Comparison of ENCODE assay signal across 8 cellular contexts in genomic region chr1:152111515-152111968, GRCh38. TPM values are rescaled to one million over a fixed set of nuclear protein-coding genes. Genes with fewer than 3 reads are reported as not detected.
DNase-seq lines count a peak whose midpoint lies in the region; ATAC-seq, FAIRE-seq and TF ChIP-seq lines count a peak whose summit lies in the region.

No MANE protein-coding gene starts in this region.

- DNase-seq in NCI-H146 (lab: John Stamatoyannopoulos, UW) (peak; percentile 47), NCI-H146 treated with DMSO at 0.1 percent for 48 hours (lab: John Stamatoyannopoulos, UW; ENCODE audit: unreplicated experiment) (no peak), NCI-H2196 treated with DMSO at 0.1 percent for 48 hours (lab: John Stamatoyannopoulos, UW; ENCODE audit: unreplicated experiment) (peak; percentile 14), GM12878 (ENCODE audit: low read depth, low spot score) (no peak), lower lobe of right lung (no peak), urothelium cell line (ENCODE audit: low spot score) (peak; percentile 68), GM10248 (ENCODE audit: extremely low spot score) (no peak), germinal center (ENCODE audit: low spot score) (no peak)

- POLR2A ChIA-PET in GM12878 (lab: Charles Lee): no interaction called here
- POLR2A ChIA-PET in GM10248 (lab: Yijun Ruan, JAX): no interaction called here

- no peak for FAIRE-seq in GM12878 (lab: Jason Lieb, UNC)
- FAIRE-seq in urothelium cell line (lab: Jason Lieb, UNC): peak; percentile 70

- WGBS in GM12878 (ENCODE audit: insufficient coverage, insufficient replicate concordance, low lambda C conversion rate, missing lambda C conversion rate): 7% methylated on average over 37 of the region's 44 CpGs

- H3K36me3 ChIP-seq in GM12878 (ENCODE audit: control insufficient read depth in 2 of 2, insufficient read depth in 2 of 2, low read length in 1 of 2) (no peaks in the 10 kb centered on the region), lower lobe of right lung (no peaks in the 10 kb centered on the region)

- H3K9me3 ChIP-seq in GM12878 (replicated peaks; ENCODE audit: control insufficient read depth, insufficient read depth, low read length) (no peaks in the 10 kb centered on the region; the same call in 2 of the 3 replicates), lower lobe of right lung (peaks cover 7% of the 10 kb centered on the region)

- BruUV-seq in GM12878 (replicated peaks; lab: Mats Ljungman, UMichigan): no TSS peak

- H3K27me3 ChIP-seq in GM12878 (replicated peaks in 1 of 2; ENCODE audit: control insufficient read depth in 2 of 2, insufficient read depth in 2 of 2, low read length in 1 of 2) (peaks cover 19 to 43% of the 10 kb centered on the region in 2 experiments), lower lobe of right lung (ENCODE audit: low read depth) (peaks cover 96% of the 10 kb centered on the region)

- TF ChIP-seq CTCF in GM12878 (IDR thresholded peaks at IDR 0.05 in 2 of 3, conservative IDR thresholded peaks at IDR 0.05 in 1 of 3; ENCODE audit: control insufficient read depth in 2 of 3, extremely low read depth in 1 of 3, insufficient read depth in 1 of 3, low read depth in 3 of 3, low read length in 3 of 3) (no peak), lower lobe of right lung (IDR thresholded peaks at IDR 0.05) (no peak), GM10248 (IDR thresholded peaks at IDR 0.05; ENCODE audit: control extremely low read depth, extremely low read depth, low read depth, missing control alignments) (no peak)

- H3K4me1 ChIP-seq in GM12878 (ENCODE audit: control insufficient read depth, insufficient read depth, low read length): peaks cover 5% of the 10 kb centered on the region
- H3K4me1 ChIP-seq in lower lobe of right lung: peaks cover 50% of the 10 kb centered on the region

- RAD21 ChIA-PET in GM12878 (lab: Charles Lee; ENCODE audit: unreplicated experiment): no interaction called here

- ATAC-seq in GM12878 (no peak), lower lobe of right lung (peak in 1 of 2 donors; percentile 11)

- SMC1A ChIA-PET in GM12878 (lab: Charles Lee; ENCODE audit: uncharacterized antibody, unreplicated experiment): no interaction called here

- in situ Hi-C loops in GM12878 (cut with MboI): no loop called here

- H3K4me2 ChIP-seq in GM12878 (ENCODE audit: control insufficient read depth, insufficient read depth): peak overlapping the region; percentile 66

- H3K4me3 ChIP-seq in GM12878 (peak overlapping the region; percentile 44; the same call in 1 of the 2 replicates), lower lobe of right lung (peak overlapping the region; percentile 61)

- H2AFZ ChIP-seq in GM12878 (ENCODE audit: control insufficient read depth, low read depth, low read length): peak overlapping the region; percentile 48

- H3K27ac ChIP-seq in GM12878 (ENCODE audit: control insufficient read depth, insufficient read depth): no peak overlapping the region
- H3K27ac ChIP-seq in lower lobe of right lung: no peak overlapping the region

- no peak for TF ChIP-seq EP300 in GM12878 (IDR thresholded peaks at IDR 0.05; ENCODE audit: borderline replicate concordance in 1 of 2, control insufficient read depth in 1 of 2, low read depth in 2 of 2, low read length in 2 of 2)

- TF ChIP-seq POLR2A in GM12878 (IDR thresholded peaks at IDR 0.05; ENCODE audit: low read depth, low read length): no peak

- H3K79me2 ChIP-seq in GM12878 (ENCODE audit: control insufficient read depth, insufficient read depth, low read length): no peaks in the 10 kb centered on the region

- intact Hi-C loops in GM12878 (cut with micrococcal nuclease; ENCODE audit: unreplicated experiment) (no loop called here), lower lobe of right lung (cut with DNase I) (no loop called here)

- H4K20me1 ChIP-seq in GM12878 (ENCODE audit: control insufficient read depth, insufficient read depth): no peaks in the 10 kb centered on the region; the same call in 1 of the 2 replicates

- H3K9ac ChIP-seq in GM12878 (ENCODE audit: control insufficient read depth, insufficient read depth, low read length): no peak overlapping the region

- CTCF ChIA-PET in GM12878 (lab: Yijun Ruan, JAX): no interaction called here
- CTCF ChIA-PET in GM10248 (lab: Yijun Ruan, JAX): interaction anchor here (1.3 to 1.5 kb wide), 3 partner anchors 51 to 74 kb away, joined by 3 to 4 read pairs (median 4); no protein-coding TSS in a partner anchor

- no peak for TF ChIP-seq RAD21 in GM12878 (IDR thresholded peaks at IDR 0.05; ENCODE audit: insufficient read depth, low read depth, low read length)

TF ChIP-seq in GM12878, 131 proteins besides CTCF, POLR2A, EP300 and RAD21:
- TF ChIP-seq SMAD1 (IDR thresholded peaks at IDR 0.05; ENCODE audit: low read depth, partially characterized antibody) (no peak), MTA3 (IDR thresholded peaks at IDR 0.05; ENCODE audit: borderline replicate concordance, low read length) (no peak), HDAC6 (IDR thresholded peaks at IDR 0.05; ENCODE audit: unreplicated experiment) (peak; percentile 31)

RNA-seq across cellular contexts. Expression of gene TCHH, which starts 3.7 kb away (rescaled TPM):
- total RNA-seq in GM12878 (2013; cell fraction: nucleolus; rRNA removed): not detected in 2 replicates
- total RNA-seq in GM12878 (2014; rRNA removed): not detected in 2 replicates
- total RNA-seq in GM12878 (2014; rRNA removed; fragmentation: Illumina TruSeq; extraction: Trizol): not detected in 2 replicates
- not detected in 2 replicates for total RNA-seq in GM12878 (2021)
- polyA plus RNA-seq in GM12878 (2011; ENCODE audit: low read depth): not detected
- polyA plus RNA-seq in GM12878 (2011; rRNA removed): not detected in 2 replicates
- polyA plus RNA-seq in GM12878 (2011; cell fraction: cytosol; rRNA removed): not detected in 2 replicates
- polyA plus RNA-seq in GM12878 (2011; cell fraction: nucleus; rRNA removed): not detected in 2 replicates
- 0.04 and 0.07 TPM in 2 replicates for polyA plus RNA-seq in GM12878 (2012)
- polyA plus RNA-seq in GM12878 (2014; fragmentation: Illumina TruSeq; extraction: Trizol): not detected in 2 replicates
- not detected for polyA plus RNA-seq in GM12878 (2014; fragmentation: Nextera tagmentation; extraction: Ambion mirVana)
- polyA plus RNA-seq in GM12878 (2014; rRNA removed): 0.01 TPM in 1 of 2 replicates, not detected in the other
- not detected for polyA plus RNA-seq in GM12878 (2016; fragmentation: Nextera tagmentation; extraction: Ambion mirVana)
- polyA minus RNA-seq in GM12878 (2011; rRNA and poly(A)+ RNA removed): not detected in 2 replicates
- polyA minus RNA-seq in GM12878 (2011; cell fraction: cytosol; rRNA and poly(A)+ RNA removed): not detected in 2 replicates
- not detected in 2 replicates for polyA minus RNA-seq in GM12878 (2011; cell fraction: nucleus; rRNA and poly(A)+ RNA removed)
- 0.15 TPM for total RNA-seq in lower lobe of right lung

RNA-seq across cellular contexts. Expression of gene TCHHL1, which starts 22.7 kb away (rescaled TPM):
- not detected in 2 replicates for total RNA-seq in GM12878 (2013; cell fraction: nucleolus; rRNA removed)
- total RNA-seq in GM12878 (2014; rRNA removed) (not detected in 2 replicates), GM12878 (2014; rRNA removed; fragmentation: Illumina TruSeq; extraction: Trizol) (not detected in 2 replicates), GM12878 (2021) (not detected in 2 replicates), lower lobe of right lung (not detected)
- not detected for polyA plus RNA-seq in GM12878 (2011; ENCODE audit: low read depth)
- polyA plus RNA-seq in GM12878 (2011; rRNA removed) (not detected in 2 replicates), GM12878 (2014; fragmentation: Illumina TruSeq; extraction: Trizol) (not detected in 2 replicates), GM12878 (2014; fragmentation: Nextera tagmentation; extraction: Ambion mirVana) (not detected), GM12878 (2014; rRNA removed) (not detected in 2 replicates), GM12878 (2016; fragmentation: Nextera tagmentation; extraction: Ambion mirVana) (not detected)
- not detected in 2 replicates for polyA plus RNA-seq in GM12878 (2011; cell fraction: cytosol; rRNA removed)
- not detected in 2 replicates for polyA plus RNA-seq in GM12878 (2011; cell fraction: nucleus; rRNA removed)
- polyA plus RNA-seq in GM12878 (2012): not detected in 2 replicates
- not detected in 2 replicates for polyA minus RNA-seq in GM12878 (2011; rRNA and poly(A)+ RNA removed)
- not detected in 2 replicates for polyA minus RNA-seq in GM12878 (2011; cell fraction: cytosol; rRNA and poly(A)+ RNA removed)
- polyA minus RNA-seq in GM12878 (2011; cell fraction: nucleus; rRNA and poly(A)+ RNA removed): not detected in 2 replicates

RNA-seq across cellular contexts. Expression of gene RPTN, which starts 47.5 kb away (rescaled TPM):
- not detected in 2 replicates for total RNA-seq in GM12878 (2013; cell fraction: nucleolus; rRNA removed)
- total RNA-seq in GM12878 (2014; rRNA removed): not detected in 2 replicates
- total RNA-seq in GM12878 (2014; rRNA removed; fragmentation: Illumina TruSeq; extraction: Trizol): not detected in 2 replicates
- total RNA-seq in GM12878 (2021): not detected in 2 replicates
- polyA plus RNA-seq in GM12878 (2011; ENCODE audit: low read depth): not detected
- polyA plus RNA-seq in GM12878 (2011; rRNA removed): not detected in 2 replicates
- polyA plus RNA-seq in GM12878 (2011; cell fraction: cytosol; rRNA removed): not detected in 2 replicates
- polyA plus RNA-seq in GM12878 (2011; cell fraction: nucleus; rRNA removed): 0.03 TPM in 1 of 2 replicates, not detected in the other
- polyA plus RNA-seq in GM12878 (2012): not detected in 2 replicates
- not detected in 2 replicates for polyA plus RNA-seq in GM12878 (2014; fragmentation: Illumina TruSeq; extraction: Trizol)
- not detected for polyA plus RNA-seq in GM12878 (2014; fragmentation: Nextera tagmentation; extraction: Ambion mirVana)
- polyA plus RNA-seq in GM12878 (2014; rRNA removed): not detected in 2 replicates
- not detected for polyA plus RNA-seq in GM12878 (2016; fragmentation: Nextera tagmentation; extraction: Ambion mirVana)
- not detected in 2 replicates for polyA minus RNA-seq in GM12878 (2011; rRNA and poly(A)+ RNA removed)
- polyA minus RNA-seq in GM12878 (2011; cell fraction: cytosol; rRNA and poly(A)+ RNA removed): not detected in 2 replicates
- polyA minus RNA-seq in GM12878 (2011; cell fraction: nucleus; rRNA and poly(A)+ RNA removed): not detected in 2 replicates
- total RNA-seq in lower lobe of right lung: not detected

Comparison
In these comparisons a context has a peak if more than half of its experiments do, and no peak if none do; other contexts are left out.
1. DNase-seq: peak in NCI-H146 (single experiment), NCI-H2196 treated with DMSO at 0.1 percent for 48 hours (single experiment) and urothelium cell line (single experiment); none in NCI-H146 treated with DMSO at 0.1 percent for 48 hours (single experiment), GM12878 (single experiment), lower lobe of right lung (single experiment), GM10248 (single experiment) and germinal center (single experiment).